In genomic region chr12:23502259-23502658, GRCh38 we compare ENCODE assay signal across 8 cellular contexts.
"Had no signal": no experiment of that assay in that cellular context is flagged by ENCODE, and none has a peak within 500 bp of the region (broad histone marks: within the 10 kb centered on the region; RNA-seq: fewer than 3 reads in every experiment).

No MANE protein-coding gene starts in this region.

- FAIRE-seq: G401.6, GM12878, GM12891, GM12892, GM18507, GM19239 had no signal

- ATAC-seq: GM12878 had no signal

- H3K4me3 ChIP-seq: GM12878 had no signal

- DNase-seq: GDM1, GF-D8 had no signal
